Comparison of ENCODE assay signal across 22 cellular contexts in genomic region chr7:128391805-128392204, GRCh38. TPM values are rescaled to one million over a fixed set of nuclear protein-coding genes. Genes with fewer than 3 reads are reported as not detected.
DNase-seq lines count a peak whose midpoint lies in the region; ATAC-seq, FAIRE-seq and TF ChIP-seq lines count a peak whose summit lies in the region.
"Had no signal": no experiment of that assay in that cellular context is flagged by ENCODE, and none has a peak within 500 bp of the region (broad histone marks: within the 10 kb centered on the region; RNA-seq: fewer than 3 reads in every experiment).

No MANE protein-coding gene starts in this region.

- FAIRE-seq in GM12892 (lab: Jason Lieb, UNC) = no peak
- FAIRE-seq in H1 (lab: Jason Lieb, UNC) = no peak
- FAIRE-seq: A204.1, GM12891, GM18507 had no signal

- no peak overlapping the region for H3K27ac ChIP-seq in H1 (ENCODE audit: low read depth, low read length)
- H3K27ac ChIP-seq in neutrophil = peak overlapping the region; percentile 69

- H4K91ac ChIP-seq in H1 (replicated peaks; ENCODE audit: insufficient read length, low read length) = no peak overlapping the region

- H3K18ac ChIP-seq in H1 (ENCODE audit: extremely low read depth, low read length) = no peak overlapping the region

- no peak for ATAC-seq in HG03460 (IDR thresholded peaks at IDR 0.05; ENCODE audit: unreplicated experiment)
- ATAC-seq: GM23338 had no signal

- H3K27me3 ChIP-seq in H7 (ENCODE audit: control insufficient read depth, insufficient read depth, low read length) (peaks cover 6% of the 10 kb centered on the region), H1 (replicated peaks in 1 of 4; ENCODE audit: control insufficient read depth in 3 of 4, extremely low read depth in 1 of 4, insufficient read depth in 3 of 4, low read length in 3 of 4) (peaks cover 0 to 6% (median 0%) of the 10 kb centered on the region in 4 experiments; a peak in 2 of 7 replicates), neutrophil (no peaks in the 10 kb centered on the region)
- H3K27me3 ChIP-seq: BE2C had no signal

- H3K4me1 ChIP-seq in H1 (replicated peaks in 1 of 4; ENCODE audit: control insufficient read depth in 3 of 4, insufficient read depth in 4 of 4, low read length in 3 of 4) = peaks cover 0 to 11% (median 9%) of the 10 kb centered on the region in 4 experiments; a peak in 6 of 7 replicates
- peaks cover 16 to 26% of the 10 kb centered on the region in 2 experiments for H3K4me1 ChIP-seq in neutrophil (ENCODE audit: control insufficient read depth in 1 of 2, insufficient read depth in 1 of 2, low read depth in 1 of 2, low read length in 1 of 2)

- no peak overlapping the region for H2AFZ ChIP-seq in H1 (ENCODE audit: low read length)
- H2AFZ ChIP-seq: GM23338 had no signal

- no peak overlapping the region for H2BK20ac ChIP-seq in H1 (ENCODE audit: low read length)

- H4K8ac ChIP-seq in H1 (ENCODE audit: extremely low read depth, insufficient read depth, low read length) = peak overlapping the region; percentile 16; the same call in 1 of the 2 replicates

- TF ChIP-seq EP300 in H1 (IDR thresholded peaks at IDR 0.05; ENCODE audit: borderline replicate concordance in 1 of 2, low read depth in 2 of 2, low read length in 2 of 2) = no peak

- no peak overlapping the region for H4K5ac ChIP-seq in H1 (ENCODE audit: insufficient read length, low read depth, low read length)

- no peaks in the 10 kb centered on the region for H3K36me3 ChIP-seq in H7 (replicated peaks; ENCODE audit: control insufficient read depth, insufficient read depth, low read length)
- H3K36me3 ChIP-seq in H1 (ENCODE audit: control insufficient read depth in 2 of 4, insufficient read depth in 4 of 4, low read length in 3 of 4) = no peaks in the 10 kb centered on the region
- H3K36me3 ChIP-seq in neutrophil = peaks cover 57% of the 10 kb centered on the region

- no peak overlapping the region for H3K23ac ChIP-seq in H1 (ENCODE audit: insufficient read length)

- no peaks in the 10 kb centered on the region; the same call in 1 of the 2 replicates for H3K23me2 ChIP-seq in H1 (ENCODE audit: low read depth, low read length)

- no peak overlapping the region for H2BK12ac ChIP-seq in H1 (ENCODE audit: low read depth, low read length)

- H2BK5ac ChIP-seq in H1 (ENCODE audit: low read depth, low read length) = no peak overlapping the region; the same call in 1 of the 2 replicates

- H2AK5ac ChIP-seq in H1 (ENCODE audit: low read depth, low read length) = no peak overlapping the region

- no peak overlapping the region for H3K4me2 ChIP-seq in H1 (ENCODE audit: insufficient read depth in 1 of 2, low read depth in 2 of 2, low read length in 2 of 2)
- H3K4me2 ChIP-seq: GM23338 had no signal

- POLR2A ChIA-PET in H1 (lab: Charles Lee; ENCODE audit: partially characterized antibody) = interaction anchor here (1.1 to 2.3 kb wide), 3 partner anchors 13 to 47 kb away, joined by 3 to 8 read pairs (median 5); no protein-coding TSS in a partner anchor

- H3K79me2 ChIP-seq in H1 (ENCODE audit: control insufficient read depth in 1 of 2, insufficient read depth in 2 of 2, low read length in 2 of 2) = no peaks in the 10 kb centered on the region

- no peak overlapping the region for H2BK15ac ChIP-seq in H1 (ENCODE audit: low read length)

- CTCF ChIA-PET in H1 (lab: Charles Lee; ENCODE audit: partially characterized antibody) = interaction anchor here (1.0 to 19.2 kb wide), 9 partner anchors 15 to 78 kb away, joined by 3 to 345 read pairs (median 37); partner anchors contain the start of genes PRRT4 and RBM28

- no peak overlapping the region for H3K14ac ChIP-seq in H1 (ENCODE audit: insufficient read length)

- peak; percentile 47; the same call in 1 of the 2 replicates for TF ChIP-seq POLR2A in GM12892 (IDR thresholded peaks at IDR 0.05; ENCODE audit: low read depth, low read length)
- TF ChIP-seq POLR2A in H1 (IDR thresholded peaks at IDR 0.05; ENCODE audit: control extremely low read depth in 1 of 2, low read depth in 2 of 2, low read length in 2 of 2) = no peak

- no peak overlapping the region for H2BK120ac ChIP-seq in H1 (replicated peaks; ENCODE audit: low read depth, low read length)

- no peak for TF ChIP-seq CTCF in H1 (IDR thresholded peaks at IDR 0.05; ENCODE audit: control extremely low read depth in 1 of 3, insufficient read depth in 1 of 3, low read depth in 1 of 3, low read length in 3 of 3)
- TF ChIP-seq CTCF in neutrophil (IDR thresholded peaks at IDR 0.05) = no peak

- H3K4ac ChIP-seq in H1 (replicated peaks; ENCODE audit: insufficient read length, low read depth, low read length) = no peak overlapping the region

- H3K9me3 ChIP-seq in H1 (ENCODE audit: insufficient read depth in 2 of 2, low read depth in 1 of 2, low read length in 1 of 2) = no peaks in the 10 kb centered on the region
- H3K9me3 ChIP-seq in neutrophil = no peaks in the 10 kb centered on the region
- H3K9me3 ChIP-seq: BE2C had no signal

- no peak overlapping the region for H3K56ac ChIP-seq in H1 (replicated peaks; ENCODE audit: insufficient read length, low read depth, low read length)

- whole genome bisulfite sequencing in H1 (ENCODE audit: extremely low coverage in 1 of 2, insufficient coverage in 1 of 2, insufficient read length in 1 of 2, insufficient replicate concordance in 2 of 2, low coverage in 1 of 2, low lambda C conversion rate in 2 of 2, missing lambda C conversion rate in 1 of 2), 2 experiments = 86% methylated on average over 7 of the region's 7 CpGs; no CpG with 5 or more reads in 1 of the 2 experiments

- H3K79me1 ChIP-seq in H1 (ENCODE audit: low read depth, low read length) = no peaks in the 10 kb centered on the region

- H3K4me3 ChIP-seq in H7 (ENCODE audit: insufficient read depth, low read depth, low read length) (no peak overlapping the region), H1 (ENCODE audit: extremely low read depth in 1 of 4, insufficient read depth in 2 of 4, low read depth in 3 of 4, low read length in 4 of 4) (no peak overlapping the region), neutrophil (ENCODE audit: low read depth in 1 of 2, low read length in 1 of 2) (no peak overlapping the region)
- H3K4me3 ChIP-seq: GM23338 had no signal

- no peak overlapping the region for H3K9ac ChIP-seq in H1 (replicated peaks in 1 of 4; ENCODE audit: extremely low read depth in 1 of 4, low read depth in 3 of 4, low read length in 3 of 4)

- no peak for DNase-seq in GM12892 (ENCODE audit: insufficient read length)
- DNase-seq in H7 = peak; percentile 35
- DNase-seq in H1 (ENCODE audit: low read depth in 1 of 2, low spot score in 2 of 2) = no peak
- no peak for DNase-seq in NOMO-1 (lab: John Stamatoyannopoulos, UW; ENCODE audit: unreplicated experiment in 2 of 2)
- no peak for DNase-seq in SHP77 treated with DMSO at 0.1 percent for 48 hours (lab: John Stamatoyannopoulos, UW)
- DNase-seq: ACHN; BE2C; C1 segment of cervical spinal cord; CD4-positive, CD25-positive, alpha-beta regulatory T cell; CD8-positive, alpha-beta memory T cell; COR-L47; DMS 273 treated with DMSO at 0.1 percent for 48 hours; DMS53; DND-41; EL; H9 had no signal

- TF ChIP-seq RAD21 in H1 (IDR thresholded peaks at IDR 0.05 in 1 of 2, conservative IDR thresholded peaks at IDR 0.05 in 1 of 2; ENCODE audit: low read depth in 2 of 2, low read length in 2 of 2) = no peak

- H4K20me1 ChIP-seq in H1 (replicated peaks in 1 of 2; ENCODE audit: control insufficient read depth in 1 of 2, insufficient read depth in 2 of 2, low read length in 2 of 2) = no peaks in the 10 kb centered on the region

TF ChIP-seq in H1, 55 proteins besides CTCF, POLR2A, EP300 and RAD21:
- TF ChIP-seq KDM5A (IDR thresholded peaks at IDR 0.05; ENCODE audit: low read length) = no peak

RNA-seq across cellular contexts. Expression of gene IMPDH1, which starts 18.0 kb away (rescaled TPM):
- polyA plus RNA-seq in GM12892 (2012; ENCODE audit: missing spikeins) = 20.6 TPM
- total RNA-seq in H7 (2014; rRNA removed; shearing (Covaris generic)) = 27.2 and 45.7 TPM in 2 replicates
- total RNA-seq in H1 (2021; fragmentation: NEBNext Ultra II Directional; extraction: Animal tissue kit (Norgen Biotek cat#: 25700)) = 44.0 and 45.8 TPM in 2 replicates
- 45.8 and 65.7 TPM in 2 replicates for polyA plus RNA-seq in H1 (2011; rRNA removed)
- 43.6 TPM for polyA plus RNA-seq in H1 (2011; cell fraction: cytosol; rRNA removed)
- polyA plus RNA-seq in H1 (2011; cell fraction: nucleus; rRNA removed) = 114 TPM
- polyA plus RNA-seq in H1 (2012, experiment 1 of 2) = 25.6 to 53.4 TPM (median 41.9 TPM) in 4 replicates
- polyA plus RNA-seq in H1 (2012, experiment 2 of 2) = 34.0 TPM
- polyA plus RNA-seq in H1 (2013, experiment 1 of 2) = 24.3 TPM
- polyA plus RNA-seq in H1 (2013, experiment 2 of 2) = 24.7 TPM
- 45.8 and 49.4 TPM in 2 replicates for polyA minus RNA-seq in H1 (2011; rRNA and poly(A)+ RNA removed)
- 24.7 TPM for polyA minus RNA-seq in H1 (2011; cell fraction: cytosol; rRNA and poly(A)+ RNA removed)
- 44.8 TPM for polyA minus RNA-seq in H1 (2011; cell fraction: nucleus; rRNA and poly(A)+ RNA removed)

RNA-seq across cellular contexts. Expression of gene PRRT4, which starts 30.3 kb away (rescaled TPM):
- polyA plus RNA-seq in GM12892 (2012; ENCODE audit: missing spikeins) = not detected
- total RNA-seq in H7 (2014; rRNA removed; shearing (Covaris generic)) = 0.14 and 0.67 TPM in 2 replicates
- total RNA-seq in H1 (2021; fragmentation: NEBNext Ultra II Directional; extraction: Animal tissue kit (Norgen Biotek cat#: 25700)) = 0.34 and 0.69 TPM in 2 replicates
- polyA plus RNA-seq in H1 (2011; rRNA removed) = 1.0 and 2.4 TPM in 2 replicates
- polyA plus RNA-seq in H1 (2011; cell fraction: cytosol; rRNA removed) = 0.85 TPM
- 2.1 TPM for polyA plus RNA-seq in H1 (2011; cell fraction: nucleus; rRNA removed)
- polyA plus RNA-seq in H1 (2012, experiment 1 of 2) = 0.40 to 1.2 TPM (median 0.82 TPM) in 4 replicates
- 0.54 TPM for polyA plus RNA-seq in H1 (2012, experiment 2 of 2)
- polyA plus RNA-seq in H1 (2013, experiment 1 of 2) = 1.1 TPM
- polyA plus RNA-seq in H1 (2013, experiment 2 of 2) = 1.2 TPM
- 0.47 TPM in 1 of 2 replicates, not detected in the other for polyA minus RNA-seq in H1 (2011; rRNA and poly(A)+ RNA removed)
- 1.2 TPM for polyA minus RNA-seq in H1 (2011; cell fraction: cytosol; rRNA and poly(A)+ RNA removed)
- polyA minus RNA-seq in H1 (2011; cell fraction: nucleus; rRNA and poly(A)+ RNA removed) = 2.0 TPM

RNA-seq across cellular contexts. Expression of gene RBM28, which starts 48.1 kb away (rescaled TPM):
- 27.5 TPM for polyA plus RNA-seq in GM12892 (2012; ENCODE audit: missing spikeins)
- total RNA-seq in H7 (2014; rRNA removed; shearing (Covaris generic)) = 24.2 and 29.4 TPM in 2 replicates
- 65.3 and 68.0 TPM in 2 replicates for total RNA-seq in H1 (2021; fragmentation: NEBNext Ultra II Directional; extraction: Animal tissue kit (Norgen Biotek cat#: 25700))
- 9.6 and 12.8 TPM in 2 replicates for polyA plus RNA-seq in H1 (2011; rRNA removed)
- 22.5 TPM for polyA plus RNA-seq in H1 (2011; cell fraction: cytosol; rRNA removed)
- polyA plus RNA-seq in H1 (2011; cell fraction: nucleus; rRNA removed) = 29.4 TPM
- polyA plus RNA-seq in H1 (2012, experiment 1 of 2) = 42.6 to 66.7 TPM (median 46.6 TPM) in 4 replicates
- 5.3 TPM for polyA plus RNA-seq in H1 (2012, experiment 2 of 2)
- polyA plus RNA-seq in H1 (2013, experiment 1 of 2) = 33.8 TPM
- polyA plus RNA-seq in H1 (2013, experiment 2 of 2) = 32.7 TPM
- 15.3 and 17.3 TPM in 2 replicates for polyA minus RNA-seq in H1 (2011; rRNA and poly(A)+ RNA removed)
- 27.2 TPM for polyA minus RNA-seq in H1 (2011; cell fraction: cytosol; rRNA and poly(A)+ RNA removed)
- 21.5 TPM for polyA minus RNA-seq in H1 (2011; cell fraction: nucleus; rRNA and poly(A)+ RNA removed)
